8 cellular contexts compared by ENCODE assay signal in genomic region chr13:21673592-21674270, GRCh38. TPM values are rescaled to one million over a fixed set of nuclear protein-coding genes. Genes with fewer than 3 reads are reported as not detected.
DNase-seq lines count a peak whose midpoint lies in the region; TF ChIP-seq lines count a peak whose summit lies in the region.

No MANE protein-coding gene starts in this region.

- POLR2A ChIA-PET in HEK293T (lab: Yijun Ruan, JAX) = interaction anchor here (0.8 to 1.2 kb wide), 3 partner anchors 9 to 1115 kb away, joined by 3 to 4 read pairs (median 3); partner anchors contain the start of gene MICU2

- H3K27ac Mint-ChIP-seq in osteocyte (ENCODE audit: unreplicated experiment) = no peak overlapping the region

- intact Hi-C loops in head of caudate nucleus (cut with DNase I) = no loop called here

- peak overlapping the region; percentile 73 for H3K4me3 Mint-ChIP-seq in osteocyte (ENCODE audit: unreplicated experiment)

- peaks cover 39% of the 10 kb centered on the region for H3K4me1 Mint-ChIP-seq in osteocyte (ENCODE audit: unreplicated experiment)

- CTCF ChIA-PET in HEK293T (lab: Yijun Ruan, JAX) = interaction anchor here (1.0 kb wide), 1 partner anchor 36 kb away, joined by 4 read pairs; no protein-coding TSS in a partner anchor

- H3K9me3 Mint-ChIP-seq in osteocyte (ENCODE audit: unreplicated experiment) = no peaks in the 10 kb centered on the region

- H3K27me3 Mint-ChIP-seq in osteocyte (ENCODE audit: unreplicated experiment) = peaks cover 65% of the 10 kb centered on the region

- DNase-seq in NCI-H2227 (lab: John Stamatoyannopoulos, UW; ENCODE audit: unreplicated experiment) (peak; percentile 10), NCI-H2227 treated with DMSO at 0.1 percent for 48 hours (lab: John Stamatoyannopoulos, UW) (no peak), HEK293T (ENCODE audit: extremely low spot score) (peak; percentile 49), NCI-H69 (lab: John Stamatoyannopoulos, UW) (peak; percentile 85), activated gamma-delta T cell (lab: John Stamatoyannopoulos, UW) (peak; percentile 29), head of caudate nucleus (peak in 36 of 42 donors; percentile 32 to 79 (median 63)), osteocyte (ENCODE audit: extremely low spot score, unreplicated experiment) (no peak), H4 (ENCODE audit: low spot score) (no peak)

- no peaks in the 10 kb centered on the region for H3K36me3 Mint-ChIP-seq in osteocyte (ENCODE audit: unreplicated experiment)

- peak; percentile 21 for TF ChIP-seq CTCF in osteocyte (IDR thresholded peaks at IDR 0.05)

TF ChIP-seq in HEK293T, 16 proteins besides CTCF, POLR2A, EP300 and RAD21:
- TF ChIP-seq FOXM1 (IDR thresholded peaks at IDR 0.05; ENCODE audit: borderline replicate concordance) (peak; percentile 74; the same call in 1 of the 2 replicates), ELF4 (IDR thresholded peaks at IDR 0.05) (no peak), CTBP1 (IDR thresholded peaks at IDR 0.05; ENCODE audit: borderline replicate concordance) (peak; percentile 27; the same call in 1 of the 2 replicates)

RNA-seq across cellular contexts. Expression of gene FGF9, which starts 2.9 kb away (rescaled TPM):
- total RNA-seq in osteocyte = not detected in 2 replicates
- total RNA-seq in H4 (2014; rRNA removed; shearing (Covaris generic)) = 0.56 TPM in 1 of 2 replicates, not detected in the other

Comparison
In these comparisons a context has a peak if more than half of its experiments do, and no peak if none do; other contexts are left out.
1. DNase-seq: peak in NCI-H2227 (single experiment), HEK293T (single experiment), NCI-H69 (single experiment), activated gamma-delta T cell (single experiment) and head of caudate nucleus (36 of 42); none in NCI-H2227 treated with DMSO at 0.1 percent for 48 hours (single experiment), osteocyte (single experiment) and H4 (single experiment).